Comparison of ENCODE assay signal across 20 cellular contexts in genomic region chr6:158445426-158446085, GRCh38.
A peak's percentile ranks its signal among the peaks of the same experiment; 100 is the strongest.
DNase-seq lines count a peak whose midpoint lies in the region; TF ChIP-seq lines count a peak whose summit lies in the region.
"Had no signal": no experiment of that assay in that cellular context is flagged by ENCODE, and none has a peak within 500 bp of the region (broad histone marks: within the 10 kb centered on the region; RNA-seq: fewer than 3 reads in every experiment).

No MANE protein-coding gene starts in this region.

- H3K27me3 Mint-ChIP-seq in brain = peaks cover 3% of the 10 kb centered on the region
- H3K27me3 Mint-ChIP-seq in activated T-helper 1 cell treated with anti-CD3 and anti-CD28 coated beads, Interleukin-12 subunit alpha, Interleukin-12 subunit beta, Interleukin-2, Interleukin-4 antibody, amounts not matched to agents 30 ng/mL and 10 ng/mL and 1 ng/mL, durations not matched to agents 14 hours and 24 hours and 36 hours (ENCODE audit: insufficient read depth) = no peaks in the 10 kb centered on the region
- H3K27me3 Mint-ChIP-seq: B cell, IgD-negative memory B cell had no signal

- in situ Hi-C loops in ACHN (cut with HindIII; ENCODE audit: low pct_ligation_motif_present, low pct_unique_long_range_greater_than_20kb, low sequenced_read_pairs) = no loop called here

- TF ChIP-seq CTCF in AG10803 (conservative IDR thresholded peaks at IDR 0.05; ENCODE audit: low read length) = no peak
- no peak for TF ChIP-seq CTCF in brain (conservative IDR thresholded peaks at IDR 0.05)

- peaks cover 57% of the 10 kb centered on the region for H3K36me3 Mint-ChIP-seq in brain
- H3K36me3 Mint-ChIP-seq in activated T-helper 1 cell treated with anti-CD3 and anti-CD28 coated beads, Interleukin-12 subunit alpha, Interleukin-12 subunit beta, Interleukin-2, Interleukin-4 antibody, amounts not matched to agents 30 ng/mL and 10 ng/mL and 1 ng/mL, durations not matched to agents 14 hours and 24 hours and 36 hours (ENCODE audit: low read depth) = no peaks in the 10 kb centered on the region

- H3K9me3 Mint-ChIP-seq in brain = no peaks in the 10 kb centered on the region
- no peaks in the 10 kb centered on the region for H3K9me3 Mint-ChIP-seq in activated T-helper 1 cell treated with anti-CD3 and anti-CD28 coated beads, Interleukin-12 subunit alpha, Interleukin-12 subunit beta, Interleukin-2, Interleukin-4 antibody, amounts not matched to agents 30 ng/mL and 10 ng/mL and 1 ng/mL, durations not matched to agents 14 hours and 24 hours and 36 hours
- H3K9me3 Mint-ChIP-seq: GM23338, IgD-negative memory B cell had no signal

- H3K27ac Mint-ChIP-seq in brain = peak overlapping the region in 4 of 5 experiments; percentile 2 to 34 (median 8)
- no peak overlapping the region for H3K27ac Mint-ChIP-seq in activated T-helper 1 cell treated with anti-CD3 and anti-CD28 coated beads, Interleukin-12 subunit alpha, Interleukin-12 subunit beta, Interleukin-2, Interleukin-4 antibody, amounts not matched to agents 30 ng/mL and 10 ng/mL and 1 ng/mL, durations not matched to agents 14 hours and 24 hours and 36 hours
- H3K27ac Mint-ChIP-seq: B cell, GM23338, IgD-negative memory B cell had no signal

- DNase-seq in AG10803 (ENCODE audit: low read depth) = peak; percentile 22
- DNase-seq in NCI-H82 (lab: John Stamatoyannopoulos, UW) = peak; percentile 41
- peak; percentile 97 for DNase-seq in myocyte (ENCODE audit: low read depth)
- no peak for DNase-seq in ACHN
- no peak for DNase-seq in activated T-helper 1 cell treated with anti-CD3 and anti-CD28 coated beads, Interleukin-12 subunit alpha, Interleukin-12 subunit beta, Interleukin-2, Interleukin-4 antibody, amounts not matched to agents 30 ng/mL and 10 ng/mL and 1 ng/mL, durations not matched to agents 14 hours and 24 hours and 36 hours (ENCODE audit: low spot score)
- no peak for DNase-seq in stimulated activated CD4-positive, alpha-beta T cell treated with anti-CD3 and anti-CD28 coated beads, Interleukin-2, amount 100 ng/mL, for 48 hours
- DNase-seq in cerebellum (ENCODE audit: low spot score) = no peak
- DNase-seq: COR-L47, HCEC 1CT, NCI-H1694 treated with DMSO at 0.1 percent for 48 hours, NCI-H510A, NCI-H748 treated with DMSO at 0.1 percent for 48 hours, RPMI8226, SHP77 treated with DMSO at 0.1 percent for 48 hours, SK-N-SH had no signal

- H3K4me3 Mint-ChIP-seq in brain = no peak overlapping the region
- H3K4me3 Mint-ChIP-seq in activated T-helper 1 cell treated with anti-CD3 and anti-CD28 coated beads, Interleukin-12 subunit alpha, Interleukin-12 subunit beta, Interleukin-2, Interleukin-4 antibody, amounts not matched to agents 30 ng/mL and 10 ng/mL and 1 ng/mL, durations not matched to agents 14 hours and 24 hours and 36 hours = no peak overlapping the region
- H3K4me3 Mint-ChIP-seq: B cell, GM23338, IgD-negative memory B cell had no signal

- no peak overlapping the region for H3K4me3 ChIP-seq in AG10803 (ENCODE audit: low read length)
- H3K4me3 ChIP-seq: A549, GM23338 had no signal

- peaks cover 38% of the 10 kb centered on the region for H3K4me1 Mint-ChIP-seq in brain
- no peaks in the 10 kb centered on the region for H3K4me1 Mint-ChIP-seq in activated T-helper 1 cell treated with anti-CD3 and anti-CD28 coated beads, Interleukin-12 subunit alpha, Interleukin-12 subunit beta, Interleukin-2, Interleukin-4 antibody, amounts not matched to agents 30 ng/mL and 10 ng/mL and 1 ng/mL, durations not matched to agents 14 hours and 24 hours and 36 hours (ENCODE audit: low read depth)
- H3K4me1 Mint-ChIP-seq: B cell, GM23338 had no signal

- intact Hi-C loops in activated T-helper 1 cell treated with anti-CD3 and anti-CD28 coated beads, Interleukin-12 subunit alpha, Interleukin-12 subunit beta, Interleukin-2, Interleukin-4 antibody, amounts not matched to agents 30 ng/mL and 10 ng/mL and 1 ng/mL, durations not matched to agents 14 hours and 24 hours and 36 hours (cut with micrococcal nuclease) = no loop called here

Comparison
In these comparisons a context has a peak if more than half of its experiments do, and no peak if none do; other contexts are left out.
1. DNase-seq: peak in AG10803 (single experiment), NCI-H82 (single experiment) and myocyte (single experiment); none in ACHN (single experiment), activated T-helper 1 cell treated with anti-CD3 and anti-CD28 coated beads, Interleukin-12 subunit alpha, Interleukin-12 subunit beta, Interleukin-2, Interleukin-4 antibody, amounts not matched to agents 30 ng/mL and 10 ng/mL and 1 ng/mL, durations not matched to agents 14 hours and 24 hours and 36 hours (single experiment), stimulated activated CD4-positive, alpha-beta T cell treated with anti-CD3 and anti-CD28 coated beads, Interleukin-2, amount 100 ng/mL, for 48 hours (0 of 2) and cerebellum (single experiment).